ENCODE assay signal across 8 cellular contexts in the genomic region with DNA sequence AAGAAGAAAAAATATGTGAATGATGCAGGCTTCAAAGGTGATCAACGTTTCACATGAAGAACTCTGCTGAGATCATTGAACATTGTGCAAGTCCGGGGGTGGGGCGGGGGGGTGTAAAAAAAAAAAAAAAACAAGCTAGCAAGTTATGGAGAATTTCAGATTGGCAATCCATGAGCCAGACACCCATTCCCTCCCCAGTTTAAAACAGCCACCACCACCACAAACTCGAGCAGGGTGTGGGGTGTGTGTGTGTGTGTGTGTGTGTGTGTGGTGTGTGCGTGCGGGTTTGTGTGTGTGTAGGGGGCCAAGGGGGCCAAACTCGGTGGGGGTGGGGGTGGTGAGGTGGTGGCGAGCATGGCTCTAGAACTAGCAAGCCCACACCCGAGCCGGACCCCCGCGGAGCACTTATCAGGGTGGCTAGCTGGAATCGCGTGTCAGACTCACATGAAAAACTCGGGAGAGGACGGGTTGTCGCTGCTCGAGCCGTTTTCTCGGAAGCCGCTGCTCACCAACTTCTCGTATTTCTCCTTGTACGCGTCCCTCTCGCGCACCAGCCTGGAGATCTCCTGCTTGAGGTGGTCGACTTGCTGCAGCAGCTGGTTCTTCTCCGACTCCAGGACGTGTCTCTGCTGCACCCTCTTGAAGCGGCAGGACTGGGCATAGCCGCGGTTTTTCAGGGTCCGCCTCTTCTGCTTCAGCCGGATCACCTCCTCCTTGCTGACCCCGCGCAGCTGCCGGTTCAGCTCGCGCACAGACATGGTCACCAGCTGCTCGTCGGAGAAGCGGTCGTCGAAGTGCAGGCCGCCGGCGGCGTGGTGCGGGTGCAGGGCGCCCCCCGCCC. TPM values are rescaled to one million over a fixed set of nuclear protein-coding genes. Genes with fewer than 3 reads are reported as not detected.
DNase-seq lines count a peak whose midpoint lies in the region; ATAC-seq, FAIRE-seq and TF ChIP-seq lines count a peak whose summit lies in the region.

No MANE protein-coding gene starts in this region.

- in situ Hi-C loops in G401 (cut with HindIII; ENCODE audit: low sequenced_read_pairs), result no loop called here

- no peaks in the 10 kb centered on the region for H3K36me3 Mint-ChIP-seq in neural crest cell (ENCODE audit: low read depth)

- DNase-seq in G401 (ENCODE audit: low spot score), result peak; percentile 74
- DNase-seq in NCI-H524 treated with DMSO at 0.1 percent for 48 hours (lab: John Stamatoyannopoulos, UW), result peak; percentile 74
- peak; percentile 82 for DNase-seq in activated effector memory CD4-positive, alpha-beta T cell treated with anti-CD3 and anti-CD28 coated beads, Interleukin-2, amount 50 U/mL, for 16 hours
- DNase-seq in glomerular visceral epithelial cell (ENCODE audit: extremely low spot score), result peak; percentile 78
- DNase-seq in neural crest cell (ENCODE audit: low read depth, low spot score), result peak; percentile 48
- peak; percentile 69 for DNase-seq in urothelium cell line (ENCODE audit: low spot score)

- peaks cover 25% of the 10 kb centered on the region for H3K27me3 Mint-ChIP-seq in neural crest cell (ENCODE audit: low read depth)

- no peak for FAIRE-seq in urothelium cell line (lab: Jason Lieb, UNC)

- peak; percentile 49 for TF ChIP-seq CTCF in neural crest cell (conservative IDR thresholded peaks at IDR 0.05)

- H3K4me1 Mint-ChIP-seq in neural crest cell, result peaks cover 48% of the 10 kb centered on the region

- no peak for ATAC-seq in GM18909 (IDR thresholded peaks at IDR 0.05; ENCODE audit: poor library complexity, unreplicated experiment)
- ATAC-seq in GM21367 (IDR thresholded peaks at IDR 0.05; ENCODE audit: unreplicated experiment), result no peak

- no peaks in the 10 kb centered on the region for H3K9me3 Mint-ChIP-seq in neural crest cell

- peak overlapping the region; percentile 25 for H3K27ac Mint-ChIP-seq in neural crest cell (ENCODE audit: unreplicated experiment)

- peak overlapping the region; percentile 90 for H3K4me3 Mint-ChIP-seq in neural crest cell

RNA-seq across cellular contexts. Expression of a gene that starts 2.0 kb away (rescaled TPM):
- total RNA-seq in G401 (2014; rRNA removed; shearing (Covaris generic)), result not detected in 2 replicates
- 4.1 TPM in 2 replicates for total RNA-seq in neural crest cell
